In the genomic region with DNA sequence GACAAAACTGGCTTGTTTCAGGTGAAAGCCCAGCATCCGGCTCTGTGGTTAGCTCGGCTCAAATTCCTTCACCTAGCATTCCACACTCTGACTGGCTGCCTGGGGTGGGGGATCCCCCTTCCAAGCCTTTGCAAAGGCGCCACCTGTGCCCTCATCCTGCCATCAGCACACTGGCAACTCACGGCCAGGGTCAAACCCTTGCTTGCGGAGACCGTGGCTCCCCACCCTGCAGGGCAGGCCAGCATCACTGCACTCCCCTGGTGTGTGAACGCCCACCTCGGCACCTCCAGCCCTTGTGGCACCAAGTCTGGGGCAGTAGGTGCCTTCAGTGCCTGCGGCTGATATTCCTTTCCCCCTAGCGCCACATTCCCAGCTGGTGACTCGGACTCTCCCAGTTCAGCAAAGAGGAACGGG, we compare ENCODE assay signal across 8 cellular contexts. TPM values are rescaled to one million over a fixed set of nuclear protein-coding genes. Genes with fewer than 3 reads are reported as not detected.
DNase-seq lines count a peak whose midpoint lies in the region; ATAC-seq and FAIRE-seq lines count a peak whose summit lies in the region.

No MANE protein-coding gene starts in this region.

- DNase-seq in HT-29 (ENCODE audit: low spot score) = peak; percentile 59
- DNase-seq in activated effector memory CD4-positive, alpha-beta T cell treated with anti-CD3 and anti-CD28 coated beads, Interleukin-2, amount 50 U/mL, for 16 hours = peak; percentile 72
- DNase-seq in stimulated activated naive CD8-positive, alpha-beta T cell treated with anti-CD3 and anti-CD28 coated beads, Interleukin-15, Interleukin-2, amounts not matched to agents 100 U/mL and 50 U/mL, for 24 hours = peak; percentile 38
- DNase-seq in nucleus accumbens (lab: John Stamatoyannopoulos, UW) = no peak
- no peak for DNase-seq in GM19239 (ENCODE audit: insufficient read length, low spot score)
- DNase-seq in AG08396 (ENCODE audit: low spot score) = no peak

- peak overlapping the region; percentile 25 for H3K27ac ChIP-seq in iPS-18a (ENCODE audit: low read length)

- no peak for FAIRE-seq in GM19239 (lab: Jason Lieb, UNC)

- peaks cover 38% of the 10 kb centered on the region for H3K36me3 ChIP-seq in iPS-18a (ENCODE audit: control insufficient read depth, low read depth, low read length)

- ATAC-seq in stimulated activated naive CD8-positive, alpha-beta T cell treated with anti-CD3 and anti-CD28 coated beads, Interleukin-15, Interleukin-2, amounts not matched to agents 100 U/mL and 50 U/mL, for 24 hours = no peak
- no peak for ATAC-seq in HG02623 (IDR thresholded peaks at IDR 0.05; ENCODE audit: unreplicated experiment)

- peak overlapping the region; percentile 66 for H3K9ac ChIP-seq in iPS-18a (ENCODE audit: low read length)

- no peaks in the 10 kb centered on the region for H3K27me3 ChIP-seq in iPS-18a (ENCODE audit: control insufficient read depth, insufficient read depth, low read length)

- no peaks in the 10 kb centered on the region for H3K9me3 ChIP-seq in iPS-18a (ENCODE audit: control insufficient read depth, low read depth, low read length)

- H3K4me1 ChIP-seq in iPS-18a (ENCODE audit: control insufficient read depth, low read depth, low read length) = peaks cover 13% of the 10 kb centered on the region

- peak overlapping the region; percentile 82 for H3K4me3 ChIP-seq in iPS-18a (ENCODE audit: low read length)

RNA-seq across cellular contexts. Expression of gene FLII, which starts 1.3 kb away (rescaled TPM):
- total RNA-seq in HT-29 (2014; rRNA removed; shearing (Covaris generic)) = 265 and 291 TPM in 2 replicates

RNA-seq across cellular contexts. Expression of gene MIEF2, which starts 3.2 kb away (rescaled TPM):
- total RNA-seq in HT-29 (2014; rRNA removed; shearing (Covaris generic)) = 23.4 and 26.8 TPM in 2 replicates

RNA-seq across cellular contexts. Expression of gene LLGL1, which starts 31.8 kb away (rescaled TPM):
- 33.2 and 35.0 TPM in 2 replicates for total RNA-seq in HT-29 (2014; rRNA removed; shearing (Covaris generic))

RNA-seq across cellular contexts. Expression of gene TOP3A, which starts 57.5 kb away (rescaled TPM):
- 19.2 and 21.8 TPM in 2 replicates for total RNA-seq in HT-29 (2014; rRNA removed; shearing (Covaris generic))

RNA-seq across cellular contexts. Expression of gene SMCR8, which starts 57.8 kb away (rescaled TPM):
- total RNA-seq in HT-29 (2014; rRNA removed; shearing (Covaris generic)) = 8.8 and 10.7 TPM in 2 replicates

Comparison
In these comparisons a context has a peak if more than half of its experiments do, and no peak if none do; other contexts are left out.
1. DNase-seq: peak in HT-29 (single experiment), activated effector memory CD4-positive, alpha-beta T cell treated with anti-CD3 and anti-CD28 coated beads, Interleukin-2, amount 50 U/mL, for 16 hours (single experiment) and stimulated activated naive CD8-positive, alpha-beta T cell treated with anti-CD3 and anti-CD28 coated beads, Interleukin-15, Interleukin-2, amounts not matched to agents 100 U/mL and 50 U/mL, for 24 hours (single experiment); none in nucleus accumbens (0 of 56), GM19239 (single experiment) and AG08396 (single experiment).